ENCODE assay signal across 28 cellular contexts in the genomic region with DNA sequence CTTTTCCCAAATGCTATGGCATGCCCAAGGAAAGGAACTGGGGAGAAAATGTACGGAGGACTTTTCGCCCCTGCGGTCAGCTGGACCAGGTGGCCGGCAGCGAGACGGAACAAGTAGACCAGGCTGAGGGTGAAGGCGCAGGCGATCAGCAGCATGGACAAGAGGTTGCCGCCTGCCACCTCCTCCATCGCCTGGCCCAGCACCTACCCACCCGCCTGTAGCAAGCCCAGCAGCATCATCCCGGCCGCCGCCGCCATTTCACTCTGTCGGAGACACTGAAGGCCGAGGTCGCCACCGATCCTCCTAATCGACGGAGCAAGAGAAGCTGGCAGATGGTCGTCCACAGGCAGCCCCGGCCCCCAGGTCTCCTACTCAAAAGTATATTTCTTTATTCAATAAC.
"Had no signal": no experiment of that assay in that cellular context is flagged by ENCODE, and none has a peak within 500 bp of the region (broad histone marks: within the 10 kb centered on the region; RNA-seq: fewer than 3 reads in every experiment).

No MANE protein-coding gene starts in this region.

- H3K4me3 Mint-ChIP-seq: activated CD4-positive, alpha-beta memory T cell treated with anti-CD3 and anti-CD28 coated beads for 36 hours; activated CD4-positive, alpha-beta T cell treated with anti-CD3 and anti-CD28 coated beads for 36 hours; activated CD4-positive, alpha-beta T cell treated with anti-CD3 and anti-CD28 coated beads, Interleukin-2, amount 10 ng/mL, durations not matched to agents 24 days and 14 days; activated CD8-positive, alpha-beta memory T cell treated with anti-CD3 and anti-CD28 coated beads, Interleukin-2, amount 10 ng/mL, durations not matched to agents 7 days and 5 days; activated CD8-positive, alpha-beta T cell treated with anti-CD3 and anti-CD28 coated beads, Interleukin-2, amount 10 ng/mL, durations not matched to agents 7 days and 5 days; activated naive CD8-positive, alpha-beta T cell; activated T-cell treated with anti-CD3 and anti-CD28 coated beads, Interleukin-2, amount 50 U/mL, for 4 hours; activated T-helper 17 cell treated with anti-CD3 and anti-CD28 coated beads, Interleukin-2, amount 50 U/mL, for 72 hours; dendritic cell treated with granulocyte-macrophage colony-stimulating factor and Interleukin-4, amounts not matched to agents 40 ng/mL and 50 ng/mL, for 4 days; endodermal cell had no signal

- H3K4me3 ChIP-seq: coronary artery, dorsolateral prefrontal cortex had no signal

- DNase-seq: activated CD4-positive, alpha-beta memory T cell treated with anti-CD3 and anti-CD28 coated beads for 36 hours; activated CD4-positive, alpha-beta T cell treated with anti-CD3 and anti-CD28 coated beads for 36 hours; activated CD4-positive, alpha-beta T cell treated with anti-CD3 and anti-CD28 coated beads, Interleukin-2, amount 10 ng/mL, durations not matched to agents 24 days and 14 days; activated CD4-positive, CD25-positive, alpha-beta regulatory T cell; activated CD4-positive, CD25-positive, alpha-beta regulatory T cell treated with anti-CD3 and anti-CD28 coated beads, Interleukin-2, amount 50 U/mL, for 72 hours; activated CD8-positive, alpha-beta memory T cell treated with anti-CD3 and anti-CD28 coated beads, Interleukin-2, amount 10 ng/mL, durations not matched to agents 7 days and 5 days; activated CD8-positive, alpha-beta T cell treated with anti-CD3 and anti-CD28 coated beads, Interleukin-2, amount 10 ng/mL, durations not matched to agents 7 days and 5 days; activated effector memory CD4-positive, alpha-beta T cell treated with Interleukin-2 at 50 U/mL for 16 hours; activated gamma-delta T cell treated with Interleukin-2 at 50 U/mL for 16 hours; activated naive CD4-positive, alpha-beta T cell treated with anti-CD3 and anti-CD28 coated beads, Interleukin-2, amount 50 U/mL, for 16 hours; activated naive CD4-positive, alpha-beta T cell treated with Interleukin-2 at 50 U/mL for 16 hours; activated T-cell treated with anti-CD3 and anti-CD28 coated beads, Interleukin-2, amount 50 U/mL, for 4 hours; amniotic stem cell; anterior cingulate cortex; brain microvascular endothelial cell; caudate nucleus; effector memory CD4-positive, alpha-beta T cell; endodermal cell; foreskin fibroblast; T-helper 2 cell had no signal

- H3K9me3 Mint-ChIP-seq: activated CD4-positive, alpha-beta T cell treated with anti-CD3 and anti-CD28 coated beads, Interleukin-2, amount 10 ng/mL, durations not matched to agents 24 days and 14 days; endodermal cell had no signal

- H3K27me3 ChIP-seq: brain microvascular endothelial cell, dorsolateral prefrontal cortex had no signal

- ATAC-seq: activated CD4-positive, alpha-beta T cell treated with anti-CD3 and anti-CD28 coated beads for 36 hours; activated CD8-positive, alpha-beta memory T cell treated with anti-CD3 and anti-CD28 coated beads, Interleukin-2, amount 10 ng/mL, durations not matched to agents 7 days and 5 days; activated CD8-positive, alpha-beta T cell treated with anti-CD3 and anti-CD28 coated beads, Interleukin-2, amount 10 ng/mL, durations not matched to agents 7 days and 5 days; activated T-cell treated with anti-CD3 and anti-CD28 coated beads, Interleukin-2, amount 50 U/mL, for 4 hours; activated T-helper 17 cell treated with anti-CD3 and anti-CD28 coated beads, Interleukin-2, amount 50 U/mL, for 72 hours; esophagus mucosa had no signal

- H3K36me3 ChIP-seq: brain microvascular endothelial cell had no signal

- H3K27me3 Mint-ChIP-seq: activated CD4-positive, alpha-beta memory T cell treated with anti-CD3 and anti-CD28 coated beads for 36 hours; activated CD4-positive, alpha-beta T cell treated with anti-CD3 and anti-CD28 coated beads for 36 hours; activated CD4-positive, alpha-beta T cell treated with anti-CD3 and anti-CD28 coated beads, Interleukin-2, amount 10 ng/mL, durations not matched to agents 24 days and 14 days; activated CD8-positive, alpha-beta memory T cell treated with anti-CD3 and anti-CD28 coated beads, Interleukin-2, amount 10 ng/mL, durations not matched to agents 7 days and 5 days; activated naive CD8-positive, alpha-beta T cell; activated T-helper 17 cell treated with anti-CD3 and anti-CD28 coated beads, Interleukin-2, amount 50 U/mL, for 72 hours; dendritic cell treated with granulocyte-macrophage colony-stimulating factor and Interleukin-4, amounts not matched to agents 40 ng/mL and 50 ng/mL, for 4 days had no signal

- H3K36me3 Mint-ChIP-seq: activated CD4-positive, alpha-beta memory T cell treated with anti-CD3 and anti-CD28 coated beads for 36 hours; activated CD8-positive, alpha-beta memory T cell treated with anti-CD3 and anti-CD28 coated beads, Interleukin-2, amount 10 ng/mL, durations not matched to agents 7 days and 5 days; activated naive CD8-positive, alpha-beta T cell had no signal

- H3K4me1 Mint-ChIP-seq: activated CD4-positive, alpha-beta T cell treated with anti-CD3 and anti-CD28 coated beads for 36 hours; activated CD4-positive, alpha-beta T cell treated with anti-CD3 and anti-CD28 coated beads, Interleukin-2, amount 10 ng/mL, durations not matched to agents 24 days and 14 days; activated CD8-positive, alpha-beta memory T cell treated with anti-CD3 and anti-CD28 coated beads, Interleukin-2, amount 10 ng/mL, durations not matched to agents 7 days and 5 days; activated T-helper 17 cell treated with anti-CD3 and anti-CD28 coated beads, Interleukin-2, amount 50 U/mL, for 72 hours; endodermal cell had no signal

- FAIRE-seq: astrocyte, bronchial epithelial cell had no signal

- H3K27ac ChIP-seq: brain microvascular endothelial cell, coronary artery, dorsolateral prefrontal cortex had no signal

- H3K27ac Mint-ChIP-seq: activated CD4-positive, alpha-beta memory T cell treated with anti-CD3 and anti-CD28 coated beads for 36 hours; activated CD4-positive, alpha-beta T cell treated with anti-CD3 and anti-CD28 coated beads for 36 hours; activated CD4-positive, alpha-beta T cell treated with anti-CD3 and anti-CD28 coated beads, Interleukin-2, amount 10 ng/mL, durations not matched to agents 24 days and 14 days; activated CD8-positive, alpha-beta memory T cell treated with anti-CD3 and anti-CD28 coated beads, Interleukin-2, amount 10 ng/mL, durations not matched to agents 7 days and 5 days; activated CD8-positive, alpha-beta T cell treated with anti-CD3 and anti-CD28 coated beads, Interleukin-2, amount 10 ng/mL, durations not matched to agents 7 days and 5 days; activated naive CD8-positive, alpha-beta T cell; activated T-helper 17 cell treated with anti-CD3 and anti-CD28 coated beads, Interleukin-2, amount 50 U/mL, for 72 hours; dendritic cell treated with granulocyte-macrophage colony-stimulating factor and Interleukin-4, amounts not matched to agents 40 ng/mL and 50 ng/mL, for 4 days; endodermal cell had no signal
